ENCODE assay signal across 12 cellular contexts in the genomic region with DNA sequence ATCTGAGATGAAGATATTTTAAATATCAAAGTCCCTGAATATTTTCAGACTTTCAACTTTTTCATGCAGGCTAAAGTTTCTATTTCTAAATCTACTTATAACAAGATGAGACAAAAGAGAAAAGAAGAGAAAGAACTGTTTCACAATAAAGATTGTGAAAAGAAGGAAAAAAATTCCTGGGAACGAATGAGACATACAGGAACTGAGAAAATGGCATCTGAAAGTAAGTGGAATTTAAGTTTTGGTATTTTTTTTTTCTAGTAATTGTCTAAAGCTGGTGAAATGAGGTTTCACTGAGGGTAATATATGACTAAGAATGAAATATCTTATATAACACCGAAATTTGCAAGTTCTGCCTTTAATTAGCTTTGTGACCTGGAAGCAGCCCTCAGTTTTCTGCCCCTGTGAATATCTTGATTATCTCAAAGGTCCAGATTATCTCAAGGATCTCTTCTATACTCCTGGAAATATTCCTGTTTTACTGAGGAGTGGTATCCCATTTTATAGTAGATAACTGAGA.
"Had no signal": no experiment of that assay in that cellular context is flagged by ENCODE, and none has a peak within 500 bp of the region (broad histone marks: within the 10 kb centered on the region; RNA-seq: fewer than 3 reads in every experiment).

No MANE protein-coding gene starts in this region.

- H3K27me3 ChIP-seq: hepatocyte, neural progenitor cell, upper lobe of left lung had no signal

- ATAC-seq: activated naive CD4-positive, alpha-beta T cell treated with anti-CD3 and anti-CD28 coated beads, Interleukin-2, amount 50 U/mL, for 72 hours had no signal

- DNase-seq: activated effector memory CD4-positive, alpha-beta T cell treated with anti-CD3 and anti-CD28 coated beads, Interleukin-2, amount 50 U/mL, for 16 hours; activated T-cell treated with anti-CD3 and anti-CD28 coated beads, Interleukin-2, amount 50 U/mL, for 24 hours; anterior cingulate cortex; dermis blood vessel endothelial cell; midbrain; stimulated activated CD4-positive, alpha-beta T cell treated with anti-CD3 and anti-CD28 coated beads, Interleukin-4, amount 100 ng/mL, for 24 hours; upper lobe of left lung had no signal

- H3K4me1 ChIP-seq: neural progenitor cell, parathyroid adenoma, upper lobe of left lung had no signal

- H3K9ac ChIP-seq: neural progenitor cell, parathyroid adenoma had no signal

- H3K9me3 ChIP-seq: upper lobe of left lung had no signal

- H3K4me3 ChIP-seq: hepatocyte, lung, neural progenitor cell, upper lobe of left lung had no signal
